Comparison of ENCODE assay signal across 1 cellular context in genomic region chr3:12556243-12556722, GRCh38.
TF ChIP-seq lines count a peak whose summit lies in the region.

No MANE protein-coding gene starts in this region.

TF ChIP-seq in H1, 55 proteins besides CTCF, POLR2A, EP300 and RAD21 (continued from another document):
- TF ChIP-seq FOSL1 (IDR thresholded peaks at IDR 0.05; ENCODE audit: insufficient read depth, low read depth, low read length), result no peak
